ENCODE assay signal across 11 cellular contexts in genomic region chr19:41588497-41589209, GRCh38. TPM values are rescaled to one million over a fixed set of nuclear protein-coding genes. Genes with fewer than 3 reads are reported as not detected.
DNase-seq lines count a peak whose midpoint lies in the region; ATAC-seq, FAIRE-seq and TF ChIP-seq lines count a peak whose summit lies in the region.
"Had no signal": no experiment of that assay in that cellular context is flagged by ENCODE, and none has a peak within 500 bp of the region (broad histone marks: within the 10 kb centered on the region; RNA-seq: fewer than 3 reads in every experiment).

No MANE protein-coding gene starts in this region.

- H3K27ac ChIP-seq in PC-3 (ENCODE audit: low read length) = no peak overlapping the region
- H3K27ac ChIP-seq in endodermal cell (ENCODE audit: low read depth, low read length) = no peak overlapping the region
- H3K27ac ChIP-seq in small intestine (ENCODE audit: low read depth in 1 of 2, low read length in 1 of 2) = no peak overlapping the region
- H3K27ac ChIP-seq: VCaP had no signal

- POLR2A ChIA-PET in PC-3 (lab: Charles Lee; ENCODE audit: unreplicated experiment) = no interaction called here

- H3K4me1 ChIP-seq in PC-3 (ENCODE audit: insufficient read depth, low read length) (no peaks in the 10 kb centered on the region), endodermal cell (ENCODE audit: control insufficient read depth, insufficient read depth, low read length) (no peaks in the 10 kb centered on the region), small intestine (ENCODE audit: control insufficient read depth in 2 of 2, insufficient read depth in 1 of 2, low read depth in 1 of 2, low read length in 1 of 2) (no peaks in the 10 kb centered on the region)

- H3K9me3 Mint-ChIP-seq in endodermal cell (peaks cover 78% of the 10 kb centered on the region), immature natural killer cell (no peaks in the 10 kb centered on the region)

- H3K27ac Mint-ChIP-seq in endodermal cell (no peak overlapping the region), immature natural killer cell (peak overlapping the region in 3 of 6 donors; percentile 19 to 74 (median 39))

- no peak for FAIRE-seq in small intestine (lab: Jason Lieb, UNC)

- no peak overlapping the region for H3K4me3 Mint-ChIP-seq in endodermal cell
- no peak overlapping the region for H3K4me3 Mint-ChIP-seq in immature natural killer cell

- CTCF ChIA-PET in PC-3 (lab: Charles Lee) = no interaction called here

- no peaks in the 10 kb centered on the region for H3K4me1 Mint-ChIP-seq in endodermal cell
- peaks cover 0 to 12% of the 10 kb centered on the region in 2 donors for H3K4me1 Mint-ChIP-seq in immature natural killer cell

- H3K9me2 ChIP-seq in PC-3 (replicated peaks; ENCODE audit: low read length) = no peaks in the 10 kb centered on the region

- H3K36me3 ChIP-seq in PC-3 (ENCODE audit: low read depth, low read length) = no peaks in the 10 kb centered on the region
- no peaks in the 10 kb centered on the region for H3K36me3 ChIP-seq in endodermal cell (ENCODE audit: control insufficient read depth, insufficient read depth, low read length)
- no peaks in the 10 kb centered on the region for H3K36me3 ChIP-seq in small intestine (ENCODE audit: control insufficient read depth in 2 of 2, insufficient read depth in 2 of 2, low read length in 2 of 2)

- H3K27me3 Mint-ChIP-seq in endodermal cell (ENCODE audit: insufficient read depth) = peaks cover 2% of the 10 kb centered on the region
- peaks cover 0 to 4% (median 3%) of the 10 kb centered on the region in 3 donors for H3K27me3 Mint-ChIP-seq in immature natural killer cell (ENCODE audit: low read depth in 3 of 3)

- H3F3A ChIP-seq in PC-3 (ENCODE audit: low read length, unreplicated experiment) = no peaks in the 10 kb centered on the region

- no peaks in the 10 kb centered on the region for H3K27me3 ChIP-seq in PC-3 (ENCODE audit: low read length)
- H3K27me3 ChIP-seq in endodermal cell (ENCODE audit: control insufficient read depth, insufficient read depth, low read length, poor library complexity, severe bottlenecking) = no peaks in the 10 kb centered on the region
- no peaks in the 10 kb centered on the region for H3K27me3 ChIP-seq in small intestine (ENCODE audit: control insufficient read depth in 2 of 2, insufficient read depth in 2 of 2, low read length in 2 of 2)

- no TSS peak for BruUV-seq in PC-3 (replicated peaks; lab: Mats Ljungman, UMichigan)

- H3K79me2 ChIP-seq in PC-3 (ENCODE audit: low read length) = no peaks in the 10 kb centered on the region

- no peaks in the 10 kb centered on the region for H4K20me1 ChIP-seq in PC-3 (ENCODE audit: low read length)

- TF ChIP-seq CTCF in PC-3 (conservative IDR thresholded peaks at IDR 0.05; ENCODE audit: low read depth, low read length) (no peak), endodermal cell (conservative IDR thresholded peaks at IDR 0.05) (no peak)

- no peak overlapping the region for H3K4me2 ChIP-seq in PC-3 (ENCODE audit: low read length)

- H3K9ac ChIP-seq in PC-3 (ENCODE audit: low read length) = no peak overlapping the region
- H3K9ac ChIP-seq in endodermal cell (ENCODE audit: extremely low read depth, low read length, poor library complexity, severe bottlenecking) = no peak overlapping the region

- no peak overlapping the region for H2AFZ ChIP-seq in PC-3 (ENCODE audit: low read length)

- no peaks in the 10 kb centered on the region for H3K36me3 Mint-ChIP-seq in endodermal cell (ENCODE audit: low read depth)
- H3K36me3 Mint-ChIP-seq in immature natural killer cell = peaks cover 3 to 20% (median 3%) of the 10 kb centered on the region in 3 donors

- H3K9me3 ChIP-seq in PC-3 (ENCODE audit: low read length) = no peaks in the 10 kb centered on the region
- no peaks in the 10 kb centered on the region for H3K9me3 ChIP-seq in endodermal cell (ENCODE audit: control insufficient read depth, low read length)
- H3K9me3 ChIP-seq in small intestine (ENCODE audit: control insufficient read depth, low read depth) = no peaks in the 10 kb centered on the region

- ATAC-seq in PC-3 (no peak), HG02763 (IDR thresholded peaks at IDR 0.05; ENCODE audit: unreplicated experiment) (no peak), GM18498 (IDR thresholded peaks at IDR 0.05; ENCODE audit: unreplicated experiment) (no peak)

- peak; percentile 54 for DNase-seq in activated CD8-positive, alpha-beta memory T cell treated with anti-CD3 and anti-CD28 coated beads for 24 hours
- DNase-seq in activated CD8-positive, alpha-beta memory T cell treated with anti-CD3 and anti-CD28 coated beads, Interleukin-2, amount 50 U/mL, for 48 hours = no peak
- peak; percentile 50 for DNase-seq in PC-3
- DNase-seq in endodermal cell = peak; percentile 81
- peak; percentile 22 for DNase-seq in small intestine
- DNase-seq in immature natural killer cell = no peak
- DNase-seq: NCI-H2029 treated with DMSO at 0.1 percent for 48 hours had no signal

- H3K4me3 ChIP-seq in PC-3 (ENCODE audit: low read length) = no peak overlapping the region
- no peak overlapping the region for H3K4me3 ChIP-seq in endodermal cell (ENCODE audit: low read length)
- no peak overlapping the region for H3K4me3 ChIP-seq in small intestine (ENCODE audit: low read depth in 1 of 2, low read length in 2 of 2)

- WGBS in endodermal cell (ENCODE audit: insufficient coverage in 1 of 2, insufficient read length in 1 of 2), 2 experiments = 36 to 44% methylated on average over 4 to 6 of the region's 6 CpGs
- WGBS in small intestine, 3 donors = 25 to 38% (median 36%) methylated on average over 6 of the region's 6 CpGs

- intact Hi-C loops in PC-3 (cut with micrococcal nuclease) = no loop called here

RNA-seq across cellular contexts. Expression of gene CEACAM21, which starts 12.7 kb away (rescaled TPM):
- total RNA-seq in PC-3 (2014; rRNA removed) (not detected in 2 replicates), endodermal cell (under 1 TPM; 0.44 to 0.51 TPM)
- polyA plus RNA-seq in endodermal cell (2013, experiment 1 of 2) = 0.14 TPM
- not detected for polyA plus RNA-seq in endodermal cell (2013, experiment 2 of 2)
- polyA plus RNA-seq in small intestine (1 to 10 TPM in 2 of 3 donors, not detected in 1; 1.9 to 4.6 TPM), immature natural killer cell (10 to 100 TPM; 16.0 to 44.9 (median 43.7) TPM)

RNA-seq across cellular contexts. Expression of gene CEACAM4, which starts 38.2 kb away (rescaled TPM):
- total RNA-seq in PC-3 (2014; rRNA removed) (not detected in 2 replicates), endodermal cell (not detected)
- polyA plus RNA-seq in endodermal cell (2013, experiment 1 of 2) = not detected
- polyA plus RNA-seq in endodermal cell (2013, experiment 2 of 2) = not detected
- polyA plus RNA-seq in small intestine (under 1 TPM in 1 of 3 donors, not detected in 2; 0.39 TPM), immature natural killer cell (under 1 TPM in 1 of 3 donors, not detected in 2; 0.61 TPM)
- total RNA-seq: urinary bladder had no signal

Comparison
In these comparisons a context has a peak if more than half of its experiments do, and no peak if none do; other contexts are left out.
1. DNase-seq: peak in activated CD8-positive, alpha-beta memory T cell treated with anti-CD3 and anti-CD28 coated beads for 24 hours (single experiment), PC-3 (single experiment), endodermal cell (single experiment) and small intestine (single experiment); none in activated CD8-positive, alpha-beta memory T cell treated with anti-CD3 and anti-CD28 coated beads, Interleukin-2, amount 50 U/mL, for 48 hours (single experiment) and immature natural killer cell (0 of 3).